21 cellular contexts compared by ENCODE assay signal in the genomic region with DNA sequence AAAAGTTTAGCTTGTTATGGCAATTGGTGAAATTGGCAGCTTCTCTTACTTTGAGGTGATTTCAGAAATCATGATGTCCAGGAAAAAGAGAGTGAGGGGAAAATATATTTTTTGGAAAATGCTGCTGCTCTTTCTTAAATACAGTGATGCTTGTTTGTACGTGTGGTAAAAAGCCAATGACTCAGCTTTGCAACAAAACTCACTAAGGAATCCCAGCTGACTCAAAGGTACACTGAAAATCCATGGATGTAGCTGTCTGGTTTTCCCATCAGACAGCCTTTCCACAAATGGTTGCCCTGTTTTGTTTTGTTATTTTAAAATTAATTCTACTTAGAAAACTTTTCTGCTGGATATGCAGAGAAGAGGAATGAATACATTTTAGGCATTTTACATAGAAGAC.
DNase-seq lines count a peak whose midpoint lies in the region; TF ChIP-seq lines count a peak whose summit lies in the region.
"Had no signal": no experiment of that assay in that cellular context is flagged by ENCODE, and none has a peak within 500 bp of the region (broad histone marks: within the 10 kb centered on the region; RNA-seq: fewer than 3 reads in every experiment).

No MANE protein-coding gene starts in this region.

- TF ChIP-seq CTCF in brain microvascular endothelial cell (IDR thresholded peaks at IDR 0.05; ENCODE audit: low read depth, low read length, missing control alignments) (no peak), CD14-positive monocyte (IDR thresholded peaks at IDR 0.05) (no peak)

- peaks cover 51% of the 10 kb centered on the region for H3K4me1 ChIP-seq in HUES6 (ENCODE audit: control insufficient read depth, insufficient read depth, low read length)
- H3K4me1 ChIP-seq: heart left ventricle had no signal

- H3K4me3 ChIP-seq in HUES6 (ENCODE audit: low read depth, low read length) = no peak overlapping the region
- no peak overlapping the region for H3K4me3 ChIP-seq in brain microvascular endothelial cell (ENCODE audit: low read depth, low read length)
- H3K4me3 ChIP-seq: GM23338, heart left ventricle, SJSA1 had no signal

- H3K9ac ChIP-seq in HUES6 (ENCODE audit: low read length) = no peak overlapping the region

- H3K27ac ChIP-seq in HUES6 (ENCODE audit: low read depth, low read length) = peak overlapping the region; percentile 26; the same call in 1 of the 2 replicates
- H3K27ac ChIP-seq in brain microvascular endothelial cell = no peak overlapping the region
- H3K27ac ChIP-seq: heart left ventricle, SJSA1 had no signal

- peaks cover under 1% of the 10 kb centered on the region; the same call in 1 of the 2 replicates for H3K36me3 ChIP-seq in HUES6 (ENCODE audit: control insufficient read depth, insufficient read depth, low read length)
- H3K36me3 ChIP-seq in brain microvascular endothelial cell (replicated peaks) = no peaks in the 10 kb centered on the region
- H3K36me3 ChIP-seq: heart left ventricle, SJSA1 had no signal

- no peak overlapping the region for H3K27ac Mint-ChIP-seq in CD14-positive monocyte
- H3K27ac Mint-ChIP-seq: GM23338, memory B cell, nephron progenitor cell had no signal

- no peak overlapping the region for H3K4me3 Mint-ChIP-seq in CD14-positive monocyte
- H3K4me3 Mint-ChIP-seq: GM23338, memory B cell, nephron progenitor cell had no signal

- in situ Hi-C loops in brain microvascular endothelial cell (cut with HindIII; ENCODE audit: low pct_ligation_motif_present, low sequenced_read_pairs) = no loop called here

- peak; percentile 50 for DNase-seq in AG08395 (ENCODE audit: low spot score)
- peak; percentile 53 for DNase-seq in brain microvascular endothelial cell
- DNase-seq in glomerular visceral epithelial cell (ENCODE audit: extremely low spot score) = peak; percentile 8
- DNase-seq in NCI-H1105 treated with DMSO at 0.1 percent for 48 hours (lab: John Stamatoyannopoulos, UW) = no peak
- DNase-seq in CD14-positive monocyte (ENCODE audit: low spot score) = no peak
- DNase-seq in NAMALWA (ENCODE audit: low spot score) = no peak
- DNase-seq in NCI-H1417 treated with DMSO at 0.1 percent for 48 hours (lab: John Stamatoyannopoulos, UW) = no peak
- DNase-seq: activated CD4-positive, alpha-beta T cell treated with anti-CD3 and anti-CD28 coated beads for 48 hours; activated naive CD4-positive, alpha-beta T cell treated with anti-CD3 and anti-CD28 coated beads, Interleukin-2, amount 50 U/mL, for 16 hours; activated T-cell treated with anti-CD3 and anti-CD28 coated beads for 4 hours; effector CD8-positive, alpha-beta T cell; heart left ventricle; islet precursor cell; NCI-H1694 treated with DMSO at 0.1 percent for 48 hours; NCI-H510A; nephron progenitor cell; T1000 had no signal

- H3K36me3 Mint-ChIP-seq in CD14-positive monocyte = no peaks in the 10 kb centered on the region
- H3K36me3 Mint-ChIP-seq: memory B cell had no signal

- H3K27me3 ChIP-seq in HUES6 (ENCODE audit: control insufficient read depth, insufficient read depth, low read length) = no peaks in the 10 kb centered on the region
- no peaks in the 10 kb centered on the region for H3K27me3 ChIP-seq in brain microvascular endothelial cell (replicated peaks)
- H3K27me3 ChIP-seq: heart left ventricle, SJSA1 had no signal

- H3K4me1 Mint-ChIP-seq in CD14-positive monocyte = no peaks in the 10 kb centered on the region
- H3K4me1 Mint-ChIP-seq: memory B cell, nephron progenitor cell had no signal

- peaks cover 0 to 5% (median 3%) of the 10 kb centered on the region in 7 donors for H3K9me3 Mint-ChIP-seq in CD14-positive monocyte
- H3K9me3 Mint-ChIP-seq: memory B cell had no signal

- no peaks in the 10 kb centered on the region for H3K9me3 ChIP-seq in HUES6 (ENCODE audit: control insufficient read depth, insufficient read depth, low read depth, low read length)
- H3K9me3 ChIP-seq: heart left ventricle, SJSA1 had no signal

- intact Hi-C loops in CD14-positive monocyte (cut with micrococcal nuclease) = no loop called here

- H3K27me3 Mint-ChIP-seq in CD14-positive monocyte (ENCODE audit: low read depth in 3 of 3) = peaks cover 2 to 3% (median 2%) of the 10 kb centered on the region in 3 donors
- H3K27me3 Mint-ChIP-seq: memory B cell had no signal

Comparison
In these comparisons a context has a peak if more than half of its experiments do, and no peak if none do; other contexts are left out.
1. DNase-seq: peak in AG08395 (single experiment), brain microvascular endothelial cell (single experiment) and glomerular visceral epithelial cell (single experiment); none in NCI-H1105 treated with DMSO at 0.1 percent for 48 hours (single experiment), CD14-positive monocyte (single experiment), NAMALWA (single experiment) and NCI-H1417 treated with DMSO at 0.1 percent for 48 hours (single experiment).